In the genomic region with DNA sequence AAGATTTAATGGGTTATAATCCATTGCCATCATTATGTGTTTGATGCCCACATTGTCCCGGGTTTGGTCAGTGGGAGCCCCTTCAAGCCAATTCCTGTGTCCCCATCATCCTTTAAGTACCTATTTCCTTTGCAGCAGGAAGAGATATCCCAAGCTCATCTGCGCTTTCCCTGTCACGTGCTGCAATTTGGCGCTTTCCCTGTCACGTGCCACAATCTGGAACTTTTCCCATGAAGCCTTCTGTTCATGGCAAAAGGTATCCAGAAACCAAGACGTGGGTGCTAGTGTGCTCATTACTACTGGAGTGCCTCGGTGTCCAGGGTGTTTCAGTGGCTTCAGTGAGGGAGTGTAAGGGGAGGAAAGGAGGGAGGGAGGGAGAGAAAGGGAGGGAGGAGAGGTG, we compare ENCODE assay signal across 18 cellular contexts.
DNase-seq lines count a peak whose midpoint lies in the region; ATAC-seq and TF ChIP-seq lines count a peak whose summit lies in the region.
"Had no signal": no experiment of that assay in that cellular context is flagged by ENCODE, and none has a peak within 500 bp of the region (broad histone marks: within the 10 kb centered on the region; RNA-seq: fewer than 3 reads in every experiment).

No MANE protein-coding gene starts in this region.

- no peaks in the 10 kb centered on the region for H3K4me1 Mint-ChIP-seq in osteocyte (ENCODE audit: unreplicated experiment)
- H3K4me1 Mint-ChIP-seq in activated CD8-positive, alpha-beta T cell treated with anti-CD3 and anti-CD28 coated beads, Interleukin-2, amount 10 ng/mL, durations not matched to agents 7 days and 5 days (ENCODE audit: low read depth), result no peaks in the 10 kb centered on the region

- no peak for TF ChIP-seq RAD21 in Ishikawa (IDR thresholded peaks at IDR 0.05; ENCODE audit: low read depth)

- no peak for ATAC-seq in GM18870 (IDR thresholded peaks at IDR 0.05; ENCODE audit: unreplicated experiment)
- ATAC-seq in HG02642 (IDR thresholded peaks at IDR 0.05; ENCODE audit: poor library complexity, unreplicated experiment), result no peak
- ATAC-seq in activated CD8-positive, alpha-beta T cell treated with anti-CD3 and anti-CD28 coated beads, Interleukin-2, amount 10 ng/mL, durations not matched to agents 7 days and 5 days, result no peak

- no peaks in the 10 kb centered on the region for H3K36me3 Mint-ChIP-seq in osteocyte (ENCODE audit: unreplicated experiment)
- no peaks in the 10 kb centered on the region for H3K36me3 Mint-ChIP-seq in activated CD8-positive, alpha-beta T cell treated with anti-CD3 and anti-CD28 coated beads, Interleukin-2, amount 10 ng/mL, durations not matched to agents 7 days and 5 days (ENCODE audit: low read depth)

- peak; percentile 6 for DNase-seq in ecto neural progenitor cell (ENCODE audit: low spot score)
- peak; percentile 54 for DNase-seq in osteocyte (ENCODE audit: extremely low spot score, unreplicated experiment)
- DNase-seq in ureter (ENCODE audit: low spot score), result peak; percentile 36
- DNase-seq in dedifferentiated amniotic fluid mesenchymal stem cell (ENCODE audit: extremely low spot score), result no peak
- no peak for DNase-seq in activated CD8-positive, alpha-beta T cell treated with anti-CD3 and anti-CD28 coated beads, Interleukin-2, amount 10 ng/mL, durations not matched to agents 7 days and 5 days
- DNase-seq: ACHN; BE2C; C1 segment of cervical spinal cord; Calu3; CD4-positive, CD25-positive, alpha-beta regulatory T cell; DMS79 treated with DMSO at 0.1 percent for 48 hours; GF-D8; GM23248; Kasumi-1; KBM-7 had no signal

- no peak for TF ChIP-seq CTCF in osteocyte (IDR thresholded peaks at IDR 0.05)

- POLR2A ChIA-PET in activated CD8-positive, alpha-beta T cell treated with anti-CD3 and anti-CD28 coated beads, Interleukin-2, amount 10 ng/mL, durations not matched to agents 7 days and 5 days (lab: Charles Lee), result no interaction called here

- CTCF ChIA-PET in activated CD8-positive, alpha-beta T cell treated with anti-CD3 and anti-CD28 coated beads, Interleukin-2, amount 10 ng/mL, durations not matched to agents 7 days and 5 days (lab: Charles Lee), result no interaction called here

- H3K4me3 Mint-ChIP-seq in osteocyte (ENCODE audit: unreplicated experiment), result no peak overlapping the region
- H3K4me3 Mint-ChIP-seq in activated CD8-positive, alpha-beta T cell treated with anti-CD3 and anti-CD28 coated beads, Interleukin-2, amount 10 ng/mL, durations not matched to agents 7 days and 5 days, result no peak overlapping the region

- peaks cover 15% of the 10 kb centered on the region for H3K27me3 Mint-ChIP-seq in osteocyte (ENCODE audit: unreplicated experiment)
- H3K27me3 Mint-ChIP-seq in activated CD8-positive, alpha-beta T cell treated with anti-CD3 and anti-CD28 coated beads, Interleukin-2, amount 10 ng/mL, durations not matched to agents 7 days and 5 days (ENCODE audit: low read depth), result no peaks in the 10 kb centered on the region
- H3K27me3 Mint-ChIP-seq: CD4-positive, CD25-positive, alpha-beta regulatory T cell had no signal

- no peak for TF ChIP-seq EP300 in Ishikawa (IDR thresholded peaks at IDR 0.05; ENCODE audit: borderline replicate concordance)

- no peak overlapping the region for H3K27ac Mint-ChIP-seq in osteocyte (ENCODE audit: unreplicated experiment)
- H3K27ac Mint-ChIP-seq in activated CD8-positive, alpha-beta T cell treated with anti-CD3 and anti-CD28 coated beads, Interleukin-2, amount 10 ng/mL, durations not matched to agents 7 days and 5 days, result no peak overlapping the region

- H3K9me3 Mint-ChIP-seq in osteocyte (ENCODE audit: unreplicated experiment), result no peaks in the 10 kb centered on the region
- no peaks in the 10 kb centered on the region for H3K9me3 Mint-ChIP-seq in activated CD8-positive, alpha-beta T cell treated with anti-CD3 and anti-CD28 coated beads, Interleukin-2, amount 10 ng/mL, durations not matched to agents 7 days and 5 days (ENCODE audit: insufficient read depth)

TF ChIP-seq in Ishikawa, 13 proteins besides CTCF, POLR2A, EP300 and RAD21:
- TF ChIP-seq, protein P1, sequence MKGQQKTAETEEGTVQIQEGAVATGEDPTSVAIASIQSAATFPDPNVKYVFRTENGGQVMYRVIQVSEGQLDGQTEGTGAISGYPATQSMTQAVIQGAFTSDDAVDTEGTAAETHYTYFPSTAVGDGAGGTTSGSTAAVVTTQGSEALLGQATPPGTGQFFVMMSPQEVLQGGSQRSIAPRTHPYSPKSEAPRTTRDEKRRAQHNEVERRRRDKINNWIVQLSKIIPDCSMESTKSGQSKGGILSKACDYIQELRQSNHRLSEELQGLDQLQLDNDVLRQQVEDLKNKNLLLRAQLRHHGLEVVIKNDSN (IDR thresholded peaks at IDR 0.05), result peak; percentile 46; the same call in 1 of the 2 replicates
- TF ChIP-seq, protein P2, sequence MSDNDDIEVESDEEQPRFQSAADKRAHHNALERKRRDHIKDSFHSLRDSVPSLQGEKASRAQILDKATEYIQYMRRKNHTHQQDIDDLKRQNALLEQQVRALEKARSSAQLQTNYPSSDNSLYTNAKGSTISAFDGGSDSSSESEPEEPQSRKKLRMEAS (IDR thresholded peaks at IDR 0.05), result no peak

Comparison
In these comparisons a context has a peak if more than half of its experiments do, and no peak if none do; other contexts are left out.
1. DNase-seq: peak in ecto neural progenitor cell (single experiment), osteocyte (single experiment) and ureter (single experiment); none in dedifferentiated amniotic fluid mesenchymal stem cell (single experiment) and activated CD8-positive, alpha-beta T cell treated with anti-CD3 and anti-CD28 coated beads, Interleukin-2, amount 10 ng/mL, durations not matched to agents 7 days and 5 days (single experiment).